In the genomic region with DNA sequence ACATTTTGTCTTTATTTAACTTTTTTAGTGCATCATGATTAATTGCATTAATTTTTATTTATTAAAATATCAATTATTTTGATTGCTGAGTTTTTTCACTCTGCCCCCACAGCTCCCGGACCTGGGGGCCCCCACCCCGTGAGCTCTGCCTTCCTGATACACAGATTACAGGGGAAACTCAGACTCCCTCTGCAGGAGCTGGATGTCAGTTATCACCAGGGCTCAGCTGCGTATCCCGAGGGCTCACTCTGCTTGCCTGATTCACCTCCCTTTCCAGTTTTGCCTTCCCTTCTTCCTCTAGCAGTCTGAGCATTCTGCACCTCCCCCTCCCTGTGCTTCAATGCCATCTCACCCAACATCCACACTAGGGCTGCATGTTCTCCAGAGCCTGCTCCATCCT, we compare ENCODE assay signal across 17 cellular contexts.
DNase-seq lines count a peak whose midpoint lies in the region; ATAC-seq and TF ChIP-seq lines count a peak whose summit lies in the region.
"Had no signal": no experiment of that assay in that cellular context is flagged by ENCODE, and none has a peak within 500 bp of the region (broad histone marks: within the 10 kb centered on the region; RNA-seq: fewer than 3 reads in every experiment).

No MANE protein-coding gene starts in this region.

- H3K36me3 ChIP-seq in A673 (ENCODE audit: insufficient read depth, low read length, poor library complexity, severe bottlenecking) (no peaks in the 10 kb centered on the region), Karpas-422 (ENCODE audit: insufficient read depth, low read length) (no peaks in the 10 kb centered on the region), body of pancreas (replicated peaks in 1 of 2; ENCODE audit: insufficient read depth in 1 of 2, low read depth in 2 of 2) (no peaks in the 10 kb centered on the region), PC-3 (ENCODE audit: low read depth, low read length) (no peaks in the 10 kb centered on the region)

- peaks cover 3% of the 10 kb centered on the region for H3K27me3 Mint-ChIP-seq in nephron (ENCODE audit: low read depth)

- no peaks in the 10 kb centered on the region for H3K9me3 Mint-ChIP-seq in nephron

- BruUV-seq in A673 (replicated peaks; lab: Mats Ljungman, UMichigan) (no TSS peak), PC-3 (replicated peaks; lab: Mats Ljungman, UMichigan) (no TSS peak)

- H4K20me1 ChIP-seq in Karpas-422 (ENCODE audit: insufficient read depth, low read depth, low read length), result no peaks in the 10 kb centered on the region
- H4K20me1 ChIP-seq in PC-3 (ENCODE audit: low read length), result no peaks in the 10 kb centered on the region

- H3K4me1 ChIP-seq in A673 (ENCODE audit: insufficient read depth, low read length, poor library complexity, severe bottlenecking) (peaks cover 39% of the 10 kb centered on the region), Karpas-422 (ENCODE audit: low read length) (peaks cover 63% of the 10 kb centered on the region), body of pancreas (peaks cover 49% of the 10 kb centered on the region), PC-3 (ENCODE audit: insufficient read depth, low read length) (no peaks in the 10 kb centered on the region)

- ATAC-seq in body of pancreas, result no peak
- ATAC-seq in HG02798 (IDR thresholded peaks at IDR 0.05; ENCODE audit: poor library complexity, unreplicated experiment), result no peak
- ATAC-seq in PC-3, result no peak

- POLR2A ChIA-PET in A673 (lab: Charles Lee; ENCODE audit: low non-redundant PET), result no interaction called here
- POLR2A ChIA-PET in PC-3 (lab: Charles Lee; ENCODE audit: unreplicated experiment), result no interaction called here

- TF ChIP-seq POLR2A in body of pancreas (IDR thresholded peaks at IDR 0.05), result no peak

- intact Hi-C loops in A673 (cut with micrococcal nuclease; ENCODE audit: unreplicated experiment) (no loop called here), body of pancreas (cut with DNase I) (loop anchor here (10.0 kb wide), 1 partner anchor 46 kb away; no protein-coding TSS in a partner anchor), PC-3 (cut with micrococcal nuclease) (no loop called here)

- H3K9me2 ChIP-seq in Karpas-422 (replicated peaks; ENCODE audit: insufficient read depth, low read length), result no peaks in the 10 kb centered on the region; the same call in 1 of the 2 replicates
- H3K9me2 ChIP-seq in PC-3 (replicated peaks; ENCODE audit: low read length), result no peaks in the 10 kb centered on the region

- CTCF ChIA-PET in A673 (lab: Charles Lee), result interaction anchor here (1.4 kb wide), 1 partner anchor 14 kb away, joined by 3 read pairs; no protein-coding TSS in a partner anchor
- CTCF ChIA-PET in PC-3 (lab: Charles Lee), result no interaction called here

- H3K27me3 ChIP-seq in A673 (replicated peaks; ENCODE audit: insufficient read depth, low read depth, low read length, poor library complexity) (no peaks in the 10 kb centered on the region), Karpas-422 (ENCODE audit: low read length) (no peaks in the 10 kb centered on the region), body of pancreas (no peaks in the 10 kb centered on the region), PC-3 (ENCODE audit: low read length) (no peaks in the 10 kb centered on the region)

- H3K9me3 ChIP-seq in A673 (ENCODE audit: low read depth, low read length, poor library complexity, severe bottlenecking), result no peaks in the 10 kb centered on the region
- H3K9me3 ChIP-seq in Karpas-422 (ENCODE audit: low read length), result no peaks in the 10 kb centered on the region
- H3K9me3 ChIP-seq in body of pancreas, result no peaks in the 10 kb centered on the region
- no peaks in the 10 kb centered on the region for H3K9me3 ChIP-seq in PC-3 (ENCODE audit: low read length)

- H3K36me3 Mint-ChIP-seq in nephron (ENCODE audit: low read depth), result no peaks in the 10 kb centered on the region

- H3K4me2 ChIP-seq in Karpas-422 (ENCODE audit: low read depth, low read length, poor library complexity, severe bottlenecking) (peak overlapping the region; percentile 68), PC-3 (ENCODE audit: low read length) (no peak overlapping the region)

- H3K27ac ChIP-seq in A673 (ENCODE audit: low read depth, low read length, poor library complexity, severe bottlenecking) (peak overlapping the region; percentile 56), Karpas-422 (ENCODE audit: low read length) (peak overlapping the region; percentile 97), body of pancreas (peak overlapping the region in 3 of 4 donors; percentile 4 to 56 (median 45)), PC-3 (ENCODE audit: low read length) (no peak overlapping the region)

- H3K4me1 Mint-ChIP-seq in nephron, result peaks cover 39% of the 10 kb centered on the region
- H3K4me1 Mint-ChIP-seq: IgD-negative memory B cell had no signal

- H3K4me3 Mint-ChIP-seq in nephron, result no peak overlapping the region
- H3K4me3 Mint-ChIP-seq: IgD-negative memory B cell had no signal

- peak overlapping the region; percentile 64 to 77 (median 73) for H3K27ac Mint-ChIP-seq in nephron
- H3K27ac Mint-ChIP-seq: IgD-negative memory B cell had no signal

- H3K4me3 ChIP-seq in A673 (ENCODE audit: low read depth, low read length, poor library complexity, severe bottlenecking) (no peak overlapping the region), Karpas-422 (ENCODE audit: low read length) (peak overlapping the region; percentile 28; the same call in 1 of the 2 replicates), body of pancreas (no peak overlapping the region), PC-3 (ENCODE audit: low read length) (no peak overlapping the region)

- no peak for DNase-seq in A673 (ENCODE audit: low spot score)
- no peak for DNase-seq in Karpas-422
- no peak for DNase-seq in body of pancreas
- DNase-seq in DMS153 treated with DMSO at 0.1 percent for 48 hours (lab: John Stamatoyannopoulos, UW; ENCODE audit: unreplicated experiment), result no peak
- DNase-seq in activated CD4-positive, alpha-beta T cell treated with anti-CD3 and anti-CD28 coated beads for 4 hours, result no peak
- no peak for DNase-seq in PC-3
- DNase-seq: C1 segment of cervical spinal cord, H7, NCI-H187 treated with DMSO at 0.1 percent for 48 hours, NCI-H2171 treated with DMSO at 0.1 percent for 48 hours, NCI-H446 treated with DMSO at 0.1 percent for 48 hours, NCI-H748 treated with DMSO at 0.1 percent for 48 hours, OCI-M1, RPMI8226 had no signal

- H2AFZ ChIP-seq in Karpas-422 (ENCODE audit: low read length), result no peak overlapping the region
- no peak overlapping the region for H2AFZ ChIP-seq in PC-3 (ENCODE audit: low read length)

- WGBS in body of pancreas, 2 donors, result 63 to 84% methylated on average over 4 of the region's 4 CpGs

- H3K9ac ChIP-seq in Karpas-422 (ENCODE audit: low read length), result peak overlapping the region; percentile 67
- no peak overlapping the region for H3K9ac ChIP-seq in PC-3 (ENCODE audit: low read length)

- H3K79me2 ChIP-seq in Karpas-422 (ENCODE audit: low read length) (no peaks in the 10 kb centered on the region), PC-3 (ENCODE audit: low read length) (no peaks in the 10 kb centered on the region)

- no peak for TF ChIP-seq CTCF in A673 (conservative IDR thresholded peaks at IDR 0.05; ENCODE audit: low read depth, low read length)
- TF ChIP-seq CTCF in body of pancreas (IDR thresholded peaks at IDR 0.05), result no peak
- no peak for TF ChIP-seq CTCF in nephron (IDR thresholded peaks at IDR 0.05; ENCODE audit: unreplicated experiment in 3 of 3)
- TF ChIP-seq CTCF in PC-3 (conservative IDR thresholded peaks at IDR 0.05; ENCODE audit: low read depth, low read length), result no peak

- no peaks in the 10 kb centered on the region for H3F3A ChIP-seq in PC-3 (ENCODE audit: low read length, unreplicated experiment)
